Comparison of ENCODE assay signal across 23 cellular contexts in the genomic region with DNA sequence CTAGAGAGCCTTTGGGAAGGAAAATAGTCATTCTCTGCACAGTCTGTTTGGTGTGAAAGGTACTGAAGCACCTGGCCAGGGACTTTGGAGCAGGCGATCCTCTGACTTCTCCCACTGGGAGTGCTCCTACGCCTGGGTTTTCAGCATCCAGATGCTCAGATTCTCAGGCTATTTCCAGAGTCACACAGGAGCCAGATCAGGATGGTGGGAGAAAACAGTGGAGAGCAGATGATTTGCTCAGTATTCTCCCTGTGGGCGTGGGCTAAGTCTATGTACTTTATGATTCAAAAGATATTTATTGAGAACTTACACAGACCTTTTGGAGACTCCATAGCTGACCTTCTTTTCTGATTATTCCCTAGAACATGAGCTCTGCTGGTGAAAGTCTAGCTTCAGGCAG.
"Had no signal": no experiment of that assay in that cellular context is flagged by ENCODE, and none has a peak within 500 bp of the region (broad histone marks: within the 10 kb centered on the region; RNA-seq: fewer than 3 reads in every experiment).

No MANE protein-coding gene starts in this region.

- H3K27me3 ChIP-seq: colonic mucosa, heart left ventricle, neutrophil, transverse colon had no signal

- H3K4me2 ChIP-seq: smooth muscle cell had no signal

- H3K27ac ChIP-seq: colonic mucosa, heart left ventricle, neutrophil, transverse colon had no signal

- H3K4me1 ChIP-seq: colonic mucosa had no signal

- DNase-seq: activated CD4-positive, alpha-beta T cell treated with anti-CD3 and anti-CD28 coated beads, Interleukin-2, amount 50 U/mL, for 1 hour; activated CD4-positive, CD25-positive, alpha-beta regulatory T cell; activated CD8-positive, alpha-beta memory T cell treated with anti-CD3 and anti-CD28 coated beads for 24 hours; activated gamma-delta T cell treated with Interleukin-2 at 50 U/mL for 16 hours; amniotic stem cell; central memory CD4-positive, alpha-beta T cell; colonic mucosa; effector CD4-positive, alpha-beta T cell; heart left ventricle; left colon; naive thymus-derived CD8-positive, alpha-beta T cell; right cardiac atrium; stimulated activated CD4-positive, alpha-beta T cell treated with anti-CD3 and anti-CD28 coated beads, Interleukin-4, amount 100 ng/mL, for 4 hours; stimulated activated CD8-positive, alpha-beta memory T cell treated with anti-CD3 and anti-CD28 coated beads, Interleukin-4, amount 100 ng/mL, for 48 hours; stimulated activated naive CD4-positive, alpha-beta T cell treated with Interleukin-2 at 50 U/mL for 16 hours; T-helper 2 cell; transverse colon had no signal

- H3K4me3 ChIP-seq: colonic mucosa, heart left ventricle, smooth muscle cell, transverse colon had no signal

- H3K27ac Mint-ChIP-seq: activated naive CD8-positive, alpha-beta T cell; naive thymus-derived CD8-positive, alpha-beta T cell had no signal

- H3K9me3 ChIP-seq: colonic mucosa, neutrophil, transverse colon had no signal

- H3K36me3 ChIP-seq: colonic mucosa, heart left ventricle, neutrophil, transverse colon had no signal

- ATAC-seq: heart left ventricle; left colon; naive thymus-derived CD8-positive, alpha-beta T cell; right cardiac atrium had no signal

- H3K27me3 Mint-ChIP-seq: activated naive CD8-positive, alpha-beta T cell had no signal

- FAIRE-seq: endothelial cell of umbilical vein, frontal cortex, TTC549 had no signal

- H3K4me3 Mint-ChIP-seq: activated naive CD8-positive, alpha-beta T cell; naive thymus-derived CD8-positive, alpha-beta T cell had no signal
